1 cellular context compared by ENCODE assay signal in genomic region chr2:150693556-150693955, GRCh38.
TF ChIP-seq lines count a peak whose summit lies in the region.

No MANE protein-coding gene starts in this region.

TF ChIP-seq in GM23338, 12 proteins besides CTCF, POLR2A, EP300 and RAD21 (continued from another document):
- no peak for TF ChIP-seq ZNF462 (CRISPR knock-in tag; IDR thresholded peaks at IDR 0.05)
